In genomic region chr7:141785711-141786552, GRCh38 we compare ENCODE assay signal across 8 cellular contexts. TPM values are rescaled to one million over a fixed set of nuclear protein-coding genes. Genes with fewer than 3 reads are reported as not detected.
DNase-seq lines count a peak whose midpoint lies in the region; ATAC-seq and TF ChIP-seq lines count a peak whose summit lies in the region.

No MANE protein-coding gene starts in this region.

- ATAC-seq in GM18861 (IDR thresholded peaks at IDR 0.05; ENCODE audit: unreplicated experiment) (peak; percentile 69), HG03175 (IDR thresholded peaks at IDR 0.05; ENCODE audit: unreplicated experiment) (peak; percentile 78)
- peak; percentile 64 for ATAC-seq in activated CD8-positive, alpha-beta T cell treated with anti-CD3 and anti-CD28 coated beads for 36 hours

- POLR2A ChIA-PET in activated CD8-positive, alpha-beta T cell treated with anti-CD3 and anti-CD28 coated beads for 36 hours (lab: Charles Lee): interaction anchor here (0.5 kb wide), 1 partner anchor 976 kb away, joined by 3 read pairs; no protein-coding TSS in a partner anchor

- intact Hi-C loops in activated CD8-positive, alpha-beta T cell treated with anti-CD3 and anti-CD28 coated beads for 36 hours (cut with micrococcal nuclease): no loop called here
- intact Hi-C loops in head of caudate nucleus (cut with DNase I): loop anchor here (5.0 kb wide), 1 partner anchor 129 kb away; no protein-coding TSS in a partner anchor

- H3K9me3 Mint-ChIP-seq in activated CD8-positive, alpha-beta T cell treated with anti-CD3 and anti-CD28 coated beads for 36 hours: no peaks in the 10 kb centered on the region

- no peak overlapping the region for H3K27ac Mint-ChIP-seq in activated CD8-positive, alpha-beta T cell treated with anti-CD3 and anti-CD28 coated beads for 36 hours

- TF ChIP-seq CTCF in activated CD8-positive, alpha-beta T cell treated with anti-CD3 and anti-CD28 coated beads for 36 hours (IDR thresholded peaks at IDR 0.05): peak; percentile 83
- TF ChIP-seq CTCF in retinal pigment epithelial cell (conservative IDR thresholded peaks at IDR 0.05; ENCODE audit: low read depth, low read length): peak; percentile 87

- H3K27me3 Mint-ChIP-seq in activated CD8-positive, alpha-beta T cell treated with anti-CD3 and anti-CD28 coated beads for 36 hours: no peaks in the 10 kb centered on the region

- CTCF ChIA-PET in activated CD8-positive, alpha-beta T cell treated with anti-CD3 and anti-CD28 coated beads for 36 hours (lab: Charles Lee): interaction anchor here (0.6 to 2.5 kb wide), 20 partner anchors 9 to 358 kb away, joined by 3 to 14 read pairs (median 4); partner anchors contain the start of genes TAS2R4 and WEE2

- H3K4me3 ChIP-seq in retinal pigment epithelial cell (ENCODE audit: low read length): no peak overlapping the region

- peaks cover 10% of the 10 kb centered on the region for H3K36me3 Mint-ChIP-seq in activated CD8-positive, alpha-beta T cell treated with anti-CD3 and anti-CD28 coated beads for 36 hours (ENCODE audit: low read depth)

- H3K4me1 Mint-ChIP-seq in activated CD8-positive, alpha-beta T cell treated with anti-CD3 and anti-CD28 coated beads for 36 hours (ENCODE audit: low read depth): no peaks in the 10 kb centered on the region

- no peak overlapping the region for H3K4me3 Mint-ChIP-seq in activated CD8-positive, alpha-beta T cell treated with anti-CD3 and anti-CD28 coated beads for 36 hours

- DNase-seq in COLO668 (lab: John Stamatoyannopoulos, UW; ENCODE audit: unreplicated experiment): peak; percentile 26
- DNase-seq in NCI-H2227 treated with DMSO at 0.1 percent for 48 hours (lab: John Stamatoyannopoulos, UW): peak; percentile 10
- DNase-seq in activated CD8-positive, alpha-beta T cell treated with anti-CD3 and anti-CD28 coated beads for 36 hours: peak; percentile 33
- DNase-seq in head of caudate nucleus: peak in 28 of 42 donors; percentile 5 to 74 (median 38)
- DNase-seq in retinal pigment epithelial cell (ENCODE audit: low read depth): peak; percentile 10
- DNase-seq in mesenteric fat pad (ENCODE audit: low spot score): no peak

RNA-seq across cellular contexts. Expression of gene TAS2R5, which starts 4.1 kb away (rescaled TPM):
- total RNA-seq in activated CD8-positive, alpha-beta T cell treated with anti-CD3 and anti-CD28 coated beads for 36 hours: 1 to 10 TPM in 1 of 2 experiments, under 1 TPM in 1; 0.83 to 1.8 TPM
- 1.1 TPM for total RNA-seq in mesenteric fat pad

RNA-seq across cellular contexts. Expression of gene TAS2R4, which starts 9.5 kb away (rescaled TPM):
- under 1 TPM; 0.43 to 0.54 TPM for total RNA-seq in activated CD8-positive, alpha-beta T cell treated with anti-CD3 and anti-CD28 coated beads for 36 hours
- total RNA-seq in mesenteric fat pad: 0.67 TPM

RNA-seq across cellular contexts. Expression of gene TAS2R3, which starts 22.0 kb away (rescaled TPM):
- total RNA-seq in activated CD8-positive, alpha-beta T cell treated with anti-CD3 and anti-CD28 coated beads for 36 hours: 1 to 10 TPM in 1 of 2 experiments, under 1 TPM in 1; 0.94 to 1.0 TPM
- total RNA-seq in mesenteric fat pad: 0.61 TPM

RNA-seq across cellular contexts. Expression of gene SSBP1, which starts 47.8 kb away (rescaled TPM):
- total RNA-seq in activated CD8-positive, alpha-beta T cell treated with anti-CD3 and anti-CD28 coated beads for 36 hours: 100 to 1,000 TPM; 247 to 249 TPM
- 80.2 TPM for total RNA-seq in mesenteric fat pad

RNA-seq across cellular contexts. Expression of gene PRSS37, which starts 55.4 kb away (rescaled TPM):
- not detected for total RNA-seq in activated CD8-positive, alpha-beta T cell treated with anti-CD3 and anti-CD28 coated beads for 36 hours
- total RNA-seq in mesenteric fat pad: not detected
